ENCODE assay signal across 16 cellular contexts in the genomic region with DNA sequence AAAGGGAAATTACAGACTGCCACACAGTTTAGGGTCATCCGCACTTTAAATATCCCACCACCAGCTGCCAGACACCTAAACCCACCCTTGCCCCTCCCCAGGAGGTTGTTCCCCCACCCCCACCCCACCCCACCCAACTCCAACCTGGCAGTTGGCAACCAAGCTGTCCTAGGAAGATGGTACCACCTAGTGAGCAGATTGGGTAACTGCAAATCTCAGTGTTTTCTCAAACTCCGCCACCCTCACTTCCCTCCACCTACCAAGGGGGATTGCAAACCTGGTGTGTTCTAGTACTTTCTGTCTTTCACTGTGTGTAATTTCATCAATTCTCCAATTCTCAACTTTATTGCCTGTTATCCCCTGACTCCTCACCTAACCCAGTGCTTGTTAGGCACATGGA.
"Had no signal": no experiment of that assay in that cellular context is flagged by ENCODE, and none has a peak within 500 bp of the region (broad histone marks: within the 10 kb centered on the region; RNA-seq: fewer than 3 reads in every experiment).

No MANE protein-coding gene starts in this region.

- H3K4me3 ChIP-seq: ascending aorta, cardiac muscle cell, colonic mucosa, hepatocyte, ovary, sigmoid colon, upper lobe of left lung had no signal

- H3K27ac Mint-ChIP-seq: activated naive CD8-positive, alpha-beta T cell treated with anti-CD3 and anti-CD28 coated beads, Interleukin-2, amount 50 U/mL, for 24 hours; T-helper 2 cell treated with Interferon-gamma antibody and Interleukin-4, amounts not matched to agents 5 μg/mL and 100 μg/mL, for 36 hours had no signal

- H3K4me3 Mint-ChIP-seq: activated naive CD8-positive, alpha-beta T cell treated with anti-CD3 and anti-CD28 coated beads, Interleukin-2, amount 50 U/mL, for 24 hours; T-helper 2 cell treated with Interferon-gamma antibody and Interleukin-4, amounts not matched to agents 5 μg/mL and 100 μg/mL, for 36 hours had no signal

- H3K9me3 ChIP-seq: colonic mucosa, ovary had no signal

- H3K27ac ChIP-seq: ascending aorta, cardiac muscle cell, colonic mucosa, hepatocyte, ovary, sigmoid colon, upper lobe of left lung had no signal

- H3K27me3 ChIP-seq: ascending aorta, cardiac muscle cell, colonic mucosa, hepatocyte, ovary, upper lobe of left lung had no signal

- H3K4me1 Mint-ChIP-seq: activated naive CD8-positive, alpha-beta T cell treated with anti-CD3 and anti-CD28 coated beads, Interleukin-2, amount 50 U/mL, for 24 hours had no signal

- H3K79me2 ChIP-seq: hepatocyte had no signal

- H3K4me1 ChIP-seq: ascending aorta, colonic mucosa, sigmoid colon, upper lobe of left lung had no signal

- H2AFZ ChIP-seq: hepatocyte had no signal

- DNase-seq: activated CD4-positive, alpha-beta T cell treated with anti-CD3 and anti-CD28 coated beads, Interleukin-2, amount 50 U/mL, for 4 hours; activated CD4-positive, CD25-positive, alpha-beta regulatory T cell treated with anti-CD3 and anti-CD28 coated beads, Interleukin-2, amount 50 U/mL, for 72 hours; activated naive CD8-positive, alpha-beta T cell treated with anti-CD3 and anti-CD28 coated beads, Interleukin-2, amount 50 U/mL, for 24 hours; activated T-cell treated with anti-CD3 and anti-CD28 coated beads, Interleukin-2, amount 50 U/mL, for 48 hours; colonic mucosa; effector CD4-positive, alpha-beta T cell; ovary; sigmoid colon; stimulated activated CD4-positive, alpha-beta T cell treated with anti-CD3 and anti-CD28 coated beads, Interleukin-12 subunit alpha, Interleukin-12 subunit beta, amount 100 ng/mL, for 4 hours; stimulated activated naive CD4-positive, alpha-beta T cell; substantia nigra; upper lobe of left lung had no signal

- H3K36me3 ChIP-seq: ascending aorta, cardiac muscle cell, colonic mucosa, ovary, sigmoid colon, upper lobe of left lung had no signal

- H3K27me3 Mint-ChIP-seq: activated naive CD8-positive, alpha-beta T cell treated with anti-CD3 and anti-CD28 coated beads, Interleukin-2, amount 50 U/mL, for 24 hours had no signal

- H3K4me2 ChIP-seq: hepatocyte had no signal
